Comparison of ENCODE assay signal across 1 cellular context in genomic region chr4:77734928-77735327, GRCh38.
TF ChIP-seq lines count a peak whose summit lies in the region.

No MANE protein-coding gene starts in this region.

TF ChIP-seq in K562, 482 proteins besides CTCF, POLR2A, EP300 and RAD21 (continued from another document and continues in another):
- TF ChIP-seq ZC3H11A (IDR thresholded peaks at IDR 0.05; ENCODE audit: low read depth, low read length) (no peak), PTTG1 (tag; IDR thresholded peaks at IDR 0.05; ENCODE audit: low read depth) (no peak), NKRF (IDR thresholded peaks at IDR 0.05; ENCODE audit: borderline replicate concordance) (0 out of 2 replicates have a peak, but pooled peaks have one; percentile 40), ZNF175 (CRISPR knock-in tag; IDR thresholded peaks at IDR 0.05; ENCODE audit: low read depth) (no peak), SMAD1 (IDR thresholded peaks at IDR 0.05; ENCODE audit: low read depth, low read length, partially characterized antibody) (no peak), SNIP1 (IDR thresholded peaks at IDR 0.05; ENCODE audit: low read depth) (no peak), PTRF (tag; IDR thresholded peaks at IDR 0.05) (no peak), JUNB (CRISPR knock-in tag; conservative IDR thresholded peaks at IDR 0.05) (no peak), ZKSCAN3 (CRISPR knock-in tag; IDR thresholded peaks at IDR 0.05) (no peak), PCBP2 (IDR thresholded peaks at IDR 0.05; ENCODE audit: low read depth, low read length, poor library complexity, severe bottlenecking) (no peak), ZBTB11 (CRISPR knock-in tag; IDR thresholded peaks at IDR 0.05) (no peak), YBX1 (IDR thresholded peaks at IDR 0.05) (no peak), U2AF2 (optimal IDR thresholded peaks at IDR 0.05; ENCODE audit: low read depth, low read length) (no peak), GTF2A2 (tag; IDR thresholded peaks at IDR 0.05) (no peak), ESRRA (IDR thresholded peaks at IDR 0.05; ENCODE audit: borderline replicate concordance, low read depth) (peak; percentile 61; the same call in 1 of the 2 replicates), CREM (IDR thresholded peaks at IDR 0.05; ENCODE audit: low read depth) (no peak), TCF3 (CRISPR knock-in tag; IDR thresholded peaks at IDR 0.05) (no peak; the same call in 1 of the 2 replicates), ZNF717 (CRISPR knock-in tag; IDR thresholded peaks at IDR 0.05) (no peak), BRD4 (IDR thresholded peaks at IDR 0.05) (no peak), RREB1 (CRISPR knock-in tag; IDR thresholded peaks at IDR 0.05) (0 out of 2 replicates have a peak, but pooled peaks have one; percentile 36), ARNT (IDR thresholded peaks at IDR 0.05) (no peak), GTF2F1 (IDR thresholded peaks at IDR 0.05; ENCODE audit: low read depth, low read length) (no peak), HOMEZ (CRISPR knock-in tag; IDR thresholded peaks at IDR 0.05) (no peak), NCOA2 (IDR thresholded peaks at IDR 0.05; ENCODE audit: partially characterized antibody in 2 of 2) (no peak), NFIX (CRISPR knock-in tag; IDR thresholded peaks at IDR 0.05; ENCODE audit: low read depth) (no peak), ZNF165 (CRISPR knock-in tag; IDR thresholded peaks at IDR 0.05; ENCODE audit: borderline replicate concordance) (no peak), TCFL5 (CRISPR knock-in tag; conservative IDR thresholded peaks at IDR 0.05) (no peak), TEAD1 (CRISPR knock-in tag; IDR thresholded peaks at IDR 0.05) (no peak), ZNF655 (CRISPR knock-in tag; IDR thresholded peaks at IDR 0.05) (no peak), CHCHD3 (CRISPR knock-in tag; IDR thresholded peaks at IDR 0.05) (no peak), GTF2E2 (tag; IDR thresholded peaks at IDR 0.05) (no peak), SMARCE1 (IDR thresholded peaks at IDR 0.05) (peak; percentile 27; the same call in 1 of the 2 replicates), MBD1 (CRISPR knock-in tag; IDR thresholded peaks at IDR 0.05) (no peak), MNT (conservative IDR thresholded peaks at IDR 0.05) (peak in 1 of 2 experiments; percentile 59; a peak in 1 of 4 replicates), WHSC1 (IDR thresholded peaks at IDR 0.05; ENCODE audit: low read length) (no peak), CBX5 (IDR thresholded peaks at IDR 0.05; ENCODE audit: borderline replicate concordance, low read depth) (no peak), LEF1 (IDR thresholded peaks at IDR 0.05) (peak; percentile 53; the same call in 1 of the 2 replicates), ZBTB43 (CRISPR knock-in tag; IDR thresholded peaks at IDR 0.05) (no peak), SLC30A9 (CRISPR knock-in tag; IDR thresholded peaks at IDR 0.05) (no peak), BMI1 (IDR thresholded peaks at IDR 0.05; ENCODE audit: low read length) (no peak), ZNF507 (tag; conservative IDR thresholded peaks at IDR 0.05) (no peak), PCBP1 (IDR thresholded peaks at IDR 0.05; ENCODE audit: low read depth, low read length, poor library complexity, severe bottlenecking) (no peak), RBBP5 (IDR thresholded peaks at IDR 0.05; ENCODE audit: borderline replicate concordance, insufficient read depth, low read length, poor library complexity, severe bottlenecking) (peak; percentile 58), SIN3A (IDR thresholded peaks at IDR 0.05; ENCODE audit: borderline replicate concordance in 2 of 2, control insufficient read depth in 1 of 2, low read depth in 2 of 2, low read length in 2 of 2) (peak in 1 of 2 experiments; percentile 55; a peak in 1 of 4 replicates), ZNF280A (IDR thresholded peaks at IDR 0.05; ENCODE audit: low read depth, partially characterized antibody) (no peak)
